Comparison of ENCODE assay signal across 8 cellular contexts in the genomic region with DNA sequence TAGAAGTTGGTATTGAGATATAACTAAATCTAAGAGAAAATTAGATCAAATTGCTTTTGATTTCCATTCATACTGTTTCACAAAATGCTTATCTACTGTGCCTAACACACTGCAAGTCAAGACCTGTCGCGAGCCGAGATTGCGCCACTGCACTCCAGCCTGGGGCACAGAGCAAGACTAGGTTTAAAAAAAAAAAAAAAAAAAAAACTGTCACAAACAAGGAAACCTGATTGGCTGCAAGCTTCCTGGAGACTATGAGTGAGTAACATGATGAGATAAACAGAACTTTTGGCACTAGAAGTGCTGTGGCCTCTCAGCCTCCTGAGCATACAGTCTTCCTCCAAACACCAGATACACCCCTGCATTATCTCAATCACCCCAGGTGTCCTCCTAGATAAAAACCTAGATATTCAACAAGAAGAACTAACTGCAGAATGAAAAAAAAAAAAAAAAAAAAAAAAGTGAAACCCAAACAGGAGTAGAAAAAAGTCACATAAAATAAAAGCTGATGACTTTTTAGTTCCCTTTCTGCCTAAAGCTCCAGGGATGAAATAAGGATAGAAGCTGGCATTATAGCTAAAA.
DNase-seq lines count a peak whose midpoint lies in the region; ATAC-seq, FAIRE-seq and TF ChIP-seq lines count a peak whose summit lies in the region.

No MANE protein-coding gene starts in this region.

- ATAC-seq in HepG2 (no peak), GM19035 (IDR thresholded peaks at IDR 0.05; ENCODE audit: unreplicated experiment) (no peak)

- H3K79me2 ChIP-seq in HepG2 (ENCODE audit: insufficient read depth, low read length) = no peaks in the 10 kb centered on the region

- no peak for TF ChIP-seq CTCF in liver (IDR thresholded peaks at IDR 0.05; ENCODE audit: low read depth, low read length, missing input control)
- TF ChIP-seq CTCF in HepG2 (CRISPR knock-in tag; IDR thresholded peaks at IDR 0.05) = no peak

- no peaks in the 10 kb centered on the region for H4K20me1 ChIP-seq in HepG2 (ENCODE audit: insufficient read depth, low read length)

- TF ChIP-seq POLR2A in HepG2 (IDR thresholded peaks at IDR 0.05; ENCODE audit: insufficient read depth in 1 of 2, low read depth in 2 of 2, low read length in 2 of 2) = no peak

- no peak for TF ChIP-seq RAD21 in liver (IDR thresholded peaks at IDR 0.05)
- TF ChIP-seq RAD21 in HepG2 (CRISPR knock-in tag; IDR thresholded peaks at IDR 0.05) = no peak

- no peak overlapping the region for H3K4me2 ChIP-seq in HepG2 (ENCODE audit: low read depth, low read length)

- no peak overlapping the region for H3K4me3 ChIP-seq in liver (ENCODE audit: low read depth in 1 of 3, low read length in 3 of 3)
- H3K4me3 ChIP-seq in HepG2 (replicated peaks in 1 of 3; ENCODE audit: insufficient read depth in 1 of 3, low read depth in 2 of 3, low read length in 3 of 3) = no peak overlapping the region
- peak overlapping the region; percentile 9 for H3K4me3 ChIP-seq in adipocyte (ENCODE audit: low read length)

- in situ Hi-C loops in HepG2 (cut with HindIII; ENCODE audit: extremely low pct_ligation_motif_present, low pct_unique_long_range_greater_than_20kb) = no loop called here

- TF ChIP-seq EP300 in HepG2 (IDR thresholded peaks at IDR 0.05; ENCODE audit: low read depth in 2 of 2, low read length in 2 of 2) (no peak), HepG2 (CRISPR knock-in tag; IDR thresholded peaks at IDR 0.05; ENCODE audit: borderline replicate concordance) (no peak)

- POLR2A ChIA-PET in HepG2 (lab: Yijun Ruan, JAX) = no interaction called here

- H3K27ac ChIP-seq in liver (ENCODE audit: low read depth in 1 of 2, low read length in 2 of 2) (no peak overlapping the region), HepG2 (ENCODE audit: extremely low read length, insufficient read depth, low read length) (no peak overlapping the region)

- H3K9ac ChIP-seq in liver (ENCODE audit: low read depth in 1 of 2, low read length in 2 of 2) (no peak overlapping the region), HepG2 (ENCODE audit: insufficient read depth, low read depth, low read length) (no peak overlapping the region), adipocyte (ENCODE audit: low read length) (no peak overlapping the region)

- intact Hi-C loops in HepG2 (cut with micrococcal nuclease; ENCODE audit: unreplicated experiment) = loop anchor here (10.0 kb wide), 1 partner anchor 73 kb away; no protein-coding TSS in a partner anchor

- H3K4me1 ChIP-seq in liver (ENCODE audit: control insufficient read depth in 4 of 4, insufficient read depth in 4 of 4, low read length in 3 of 4) (no peaks in the 10 kb centered on the region), HepG2 (ENCODE audit: insufficient read depth, low read length) (no peaks in the 10 kb centered on the region), adipocyte (ENCODE audit: control insufficient read depth, insufficient read depth, low read length) (peaks cover 8% of the 10 kb centered on the region)

- BruUV-seq in HepG2 (replicated peaks; lab: Mats Ljungman, UMichigan) = no TSS peak

- H3K27me3 ChIP-seq in liver (ENCODE audit: control insufficient read depth in 4 of 4, insufficient read depth in 4 of 4, low read length in 3 of 4) (peaks cover 0 to 4% (median 1%) of the 10 kb centered on the region in 4 donors), HepG2 (ENCODE audit: control insufficient read depth in 1 of 2, insufficient read depth in 2 of 2, low read length in 2 of 2) (no peaks in the 10 kb centered on the region), adipocyte (replicated peaks; ENCODE audit: control insufficient read depth, insufficient read depth, low read length) (no peaks in the 10 kb centered on the region)

- WGBS in liver = 25% methylated on average over 4 of the region's 4 CpGs
- whole genome bisulfite sequencing in HepG2 (ENCODE audit: low lambda C conversion rate) = 24% methylated on average over 4 of the region's 4 CpGs

- no peak for FAIRE-seq in HepG2 (lab: Jason Lieb, UNC)

- DNase-seq in HepG2 (ENCODE audit: low spot score) (no peak), adipocyte (ENCODE audit: low read depth) (peak; percentile 61), iPS-NIHi11 (ENCODE audit: low spot score) (peak; percentile 34), NCI-H1930 (lab: John Stamatoyannopoulos, UW) (no peak)
- no peak for DNase-seq in effector CD4-positive, alpha-beta T cell
- no peak for DNase-seq in activated effector memory CD4-positive, alpha-beta T cell treated with Interleukin-2 at 50 U/mL for 16 hours

- H2AFZ ChIP-seq in HepG2 (ENCODE audit: low read length) = no peak overlapping the region

- H3K36me3 ChIP-seq in liver (ENCODE audit: control insufficient read depth in 4 of 4, insufficient read depth in 3 of 4, low read depth in 1 of 4, low read length in 3 of 4) (no peaks in the 10 kb centered on the region), HepG2 (replicated peaks in 1 of 2; ENCODE audit: control insufficient read depth in 1 of 2, insufficient read depth in 2 of 2, low read length in 2 of 2) (no peaks in the 10 kb centered on the region), adipocyte (ENCODE audit: control insufficient read depth, insufficient read depth, low read length, severe bottlenecking) (no peaks in the 10 kb centered on the region)

- H3K9me3 ChIP-seq in liver (ENCODE audit: control insufficient read depth in 4 of 4, low read length in 3 of 4) = no peaks in the 10 kb centered on the region
- H3K9me3 ChIP-seq in HepG2 (ENCODE audit: low read length) = no peaks in the 10 kb centered on the region
- H3K9me3 ChIP-seq in adipocyte (ENCODE audit: control insufficient read depth, low read length) = no peaks in the 10 kb centered on the region

- CTCF ChIA-PET in HepG2 (lab: Yijun Ruan, JAX; ENCODE audit: low intra/inter-chr PET ratio, low total read pairs) = no interaction called here

TF ChIP-seq in liver, 16 proteins besides CTCF, POLR2A, EP300 and RAD21 (continues in another document):
- TF ChIP-seq NR2F2 (IDR thresholded peaks at IDR 0.05) = peak; percentile 9
- TF ChIP-seq HNF4A (conservative IDR thresholded peaks at IDR 0.05) = no peak
- TF ChIP-seq HNF4G (IDR thresholded peaks at IDR 0.05) = no peak
- no peak for TF ChIP-seq RXRA (IDR thresholded peaks at IDR 0.05)
- no peak for TF ChIP-seq GABPA (IDR thresholded peaks at IDR 0.05 in 1 of 2, conservative IDR thresholded peaks at IDR 0.05 in 1 of 2)
- TF ChIP-seq FOXA2 (IDR thresholded peaks at IDR 0.05) = no peak
- TF ChIP-seq, protein P1, sequence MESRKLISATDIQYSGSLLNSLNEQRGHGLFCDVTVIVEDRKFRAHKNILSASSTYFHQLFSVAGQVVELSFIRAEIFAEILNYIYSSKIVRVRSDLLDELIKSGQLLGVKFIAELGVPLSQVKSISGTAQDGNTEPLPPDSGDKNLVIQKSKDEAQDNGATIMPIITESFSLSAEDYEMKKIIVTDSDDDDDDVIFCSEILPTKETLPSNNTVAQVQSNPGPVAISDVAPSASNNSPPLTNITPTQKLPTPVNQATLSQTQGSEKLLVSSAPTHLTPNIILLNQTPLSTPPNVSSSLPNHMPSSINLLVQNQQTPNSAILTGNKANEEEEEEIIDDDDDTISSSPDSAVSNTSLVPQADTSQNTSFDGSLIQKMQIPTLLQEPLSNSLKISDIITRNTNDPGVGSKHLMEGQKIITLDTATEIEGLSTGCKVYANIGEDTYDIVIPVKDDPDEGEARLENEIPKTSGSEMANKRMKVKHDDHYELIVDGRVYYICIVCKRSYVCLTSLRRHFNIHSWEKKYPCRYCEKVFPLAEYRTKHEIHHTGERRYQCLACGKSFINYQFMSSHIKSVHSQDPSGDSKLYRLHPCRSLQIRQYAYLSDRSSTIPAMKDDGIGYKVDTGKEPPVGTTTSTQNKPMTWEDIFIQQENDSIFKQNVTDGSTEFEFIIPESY (IDR thresholded peaks at IDR 0.05) = no peak
- TF ChIP-seq, protein P2, sequence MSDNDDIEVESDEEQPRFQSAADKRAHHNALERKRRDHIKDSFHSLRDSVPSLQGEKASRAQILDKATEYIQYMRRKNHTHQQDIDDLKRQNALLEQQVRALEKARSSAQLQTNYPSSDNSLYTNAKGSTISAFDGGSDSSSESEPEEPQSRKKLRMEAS (IDR thresholded peaks at IDR 0.05) = no peak

TF ChIP-seq in HepG2, 621 proteins besides CTCF, POLR2A, EP300 and RAD21:
- TF ChIP-seq ZNF772 (CRISPR knock-in tag; IDR thresholded peaks at IDR 0.05) (no peak), ZNF484 (CRISPR knock-in tag; IDR thresholded peaks at IDR 0.05; ENCODE audit: borderline replicate concordance, low read depth) (no peak), SKI (IDR thresholded peaks at IDR 0.05; ENCODE audit: partially characterized antibody) (no peak)
- TF ChIP-seq, protein P3, sequence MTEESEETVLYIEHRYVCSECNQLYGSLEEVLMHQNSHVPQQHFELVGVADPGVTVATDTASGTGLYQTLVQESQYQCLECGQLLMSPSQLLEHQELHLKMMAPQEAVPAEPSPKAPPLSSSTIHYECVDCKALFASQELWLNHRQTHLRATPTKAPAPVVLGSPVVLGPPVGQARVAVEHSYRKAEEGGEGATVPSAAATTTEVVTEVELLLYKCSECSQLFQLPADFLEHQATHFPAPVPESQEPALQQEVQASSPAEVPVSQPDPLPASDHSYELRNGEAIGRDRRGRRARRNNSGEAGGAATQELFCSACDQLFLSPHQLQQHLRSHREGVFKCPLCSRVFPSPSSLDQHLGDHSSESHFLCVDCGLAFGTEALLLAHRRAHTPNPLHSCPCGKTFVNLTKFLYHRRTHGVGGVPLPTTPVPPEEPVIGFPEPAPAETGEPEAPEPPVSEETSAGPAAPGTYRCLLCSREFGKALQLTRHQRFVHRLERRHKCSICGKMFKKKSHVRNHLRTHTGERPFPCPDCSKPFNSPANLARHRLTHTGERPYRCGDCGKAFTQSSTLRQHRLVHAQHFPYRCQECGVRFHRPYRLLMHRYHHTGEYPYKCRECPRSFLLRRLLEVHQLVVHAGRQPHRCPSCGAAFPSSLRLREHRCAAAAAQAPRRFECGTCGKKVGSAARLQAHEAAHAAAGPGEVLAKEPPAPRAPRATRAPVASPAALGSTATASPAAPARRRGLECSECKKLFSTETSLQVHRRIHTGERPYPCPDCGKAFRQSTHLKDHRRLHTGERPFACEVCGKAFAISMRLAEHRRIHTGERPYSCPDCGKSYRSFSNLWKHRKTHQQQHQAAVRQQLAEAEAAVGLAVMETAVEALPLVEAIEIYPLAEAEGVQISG (CRISPR knock-in tag; IDR thresholded peaks at IDR 0.05) = no peak

Comparison
In these comparisons a context has a peak if more than half of its experiments do, and no peak if none do; other contexts are left out.
1. DNase-seq: peak in adipocyte (single experiment) and iPS-NIHi11 (single experiment); none in HepG2 (single experiment), effector CD4-positive, alpha-beta T cell (single experiment), NCI-H1930 (0 of 2) and activated effector memory CD4-positive, alpha-beta T cell treated with Interleukin-2 at 50 U/mL for 16 hours (single experiment).